Comparison of ENCODE assay signal across 7 cellular contexts in the genomic region with DNA sequence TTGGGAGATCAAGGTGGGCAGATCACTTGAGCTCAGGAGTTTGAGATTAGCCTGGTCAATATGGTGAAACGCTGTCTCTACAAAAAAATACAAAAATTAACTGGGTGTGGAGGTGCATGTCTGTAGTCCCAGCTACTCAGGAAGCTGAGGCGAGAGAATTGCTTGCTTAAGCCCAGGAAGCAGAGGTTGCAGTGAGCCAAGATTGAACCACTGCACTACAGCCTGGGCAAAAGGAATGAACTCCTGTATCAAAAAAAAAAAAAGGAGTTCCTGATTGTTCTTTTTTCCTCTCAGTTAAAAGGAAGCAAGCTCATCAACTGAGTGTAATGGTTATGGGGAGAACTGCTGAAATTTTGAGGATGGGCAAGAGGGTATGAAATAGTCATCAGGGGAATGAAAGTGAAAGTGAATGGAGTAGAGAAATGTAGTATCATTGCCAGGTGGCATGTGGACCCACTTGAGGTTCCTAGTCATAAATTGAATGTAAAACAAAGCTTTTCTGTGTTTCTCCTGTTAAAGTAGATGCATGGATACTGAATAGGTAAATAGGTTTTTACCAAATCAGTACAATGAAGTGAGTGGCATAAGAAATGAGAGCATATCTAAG. TPM values are rescaled to one million over a fixed set of nuclear protein-coding genes. Genes with fewer than 3 reads are reported as not detected.
DNase-seq lines count a peak whose midpoint lies in the region; ATAC-seq and TF ChIP-seq lines count a peak whose summit lies in the region.

No MANE protein-coding gene starts in this region.

- H3K9me3 ChIP-seq in GM23248 (ENCODE audit: low read depth) (no peaks in the 10 kb centered on the region), mesenchymal stem cell (ENCODE audit: control insufficient read depth, low read length) (no peaks in the 10 kb centered on the region), HAP-1 (no peaks in the 10 kb centered on the region), esophagus squamous epithelium (no peaks in the 10 kb centered on the region)

- H3K79me2 ChIP-seq in GM23248 (ENCODE audit: insufficient read depth) = peaks cover 13% of the 10 kb centered on the region

- H4K91ac ChIP-seq in mesenchymal stem cell (ENCODE audit: low read length) = no peak overlapping the region

- H4K8ac ChIP-seq in mesenchymal stem cell (ENCODE audit: low read length) = no peak overlapping the region

- no peaks in the 10 kb centered on the region for H4K20me1 ChIP-seq in GM23248 (ENCODE audit: insufficient read depth)

- no peak for TF ChIP-seq POLR2A in esophagus squamous epithelium (IDR thresholded peaks at IDR 0.05)

- no peak overlapping the region for H2BK5ac ChIP-seq in mesenchymal stem cell (ENCODE audit: low read depth, low read length, poor library complexity, severe bottlenecking)

- 52 to 63% methylated on average over 2 of the region's 2 CpGs for WGBS in GM23248 (ENCODE audit: low coverage in 1 of 2, low lambda C conversion rate in 2 of 2, missing lambda C conversion rate in 2 of 2), 2 experiments
- 96% methylated on average over 2 of the region's 2 CpGs for WGBS in mesenchymal stem cell
- WGBS in esophagus squamous epithelium, 2 donors = 58 to 67% methylated on average over 2 of the region's 2 CpGs

- intact Hi-C loops in esophagus squamous epithelium (cut with DNase I) = no loop called here

- H3K4me1 ChIP-seq in GM23248 (ENCODE audit: insufficient read depth) (no peaks in the 10 kb centered on the region), mesenchymal stem cell (ENCODE audit: control insufficient read depth, insufficient read depth, low read depth, low read length) (no peaks in the 10 kb centered on the region), HAP-1 (no peaks in the 10 kb centered on the region), esophagus squamous epithelium (peaks cover 4 to 13% (median 6%) of the 10 kb centered on the region in 3 donors)

- in situ Hi-C loops in GM23248 (cut with MboI) (no loop called here), HAP-1 (cut with MboI; ENCODE audit: low sequenced_read_pairs) (no loop called here)

- H2BK12ac ChIP-seq in mesenchymal stem cell (ENCODE audit: low read length in 2 of 2) = no peak overlapping the region

- H3K27ac ChIP-seq in GM23248 = 0 out of 2 replicates have a peak overlapping the region, but pooled peaks have one; percentile 7
- H3K27ac ChIP-seq in mesenchymal stem cell (ENCODE audit: low read length, poor library complexity, severe bottlenecking) = no peak overlapping the region
- no peak overlapping the region for H3K27ac ChIP-seq in esophagus squamous epithelium

- no peaks in the 10 kb centered on the region for H3K9me2 ChIP-seq in GM23248 (ENCODE audit: insufficient read depth)

- no peak overlapping the region for H2BK120ac ChIP-seq in mesenchymal stem cell (ENCODE audit: low read depth, low read length)

- no peak overlapping the region for H2AFZ ChIP-seq in GM23248
- H2AFZ ChIP-seq in mesenchymal stem cell (ENCODE audit: low read depth, low read length) = no peak overlapping the region

- H3K18ac ChIP-seq in mesenchymal stem cell (ENCODE audit: low read depth in 1 of 2, low read length in 2 of 2) = no peak overlapping the region

- peaks cover 24% of the 10 kb centered on the region for H3F3A ChIP-seq in GM23248 (ENCODE audit: insufficient read depth)

- TF ChIP-seq CTCF in esophagus squamous epithelium (IDR thresholded peaks at IDR 0.05) = no peak

- peaks cover 10% of the 10 kb centered on the region for H3K79me1 ChIP-seq in mesenchymal stem cell (replicated peaks; ENCODE audit: low read length, poor library complexity, severe bottlenecking)

- H3K4ac ChIP-seq in mesenchymal stem cell (ENCODE audit: low read depth in 1 of 2, low read length in 2 of 2) = no peak overlapping the region

- peak; percentile 24 for DNase-seq in GM23248
- DNase-seq in NCI-H2029 treated with DMSO at 0.1 percent for 48 hours (lab: John Stamatoyannopoulos, UW) = peak; percentile 67
- DNase-seq in mesenchymal stem cell = peak; percentile 26
- no peak for DNase-seq in HAP-1 (ENCODE audit: low spot score in 2 of 2)
- DNase-seq in inferior parietal cortex (ENCODE audit: extremely low spot score) = no peak
- no peak for DNase-seq in esophagus squamous epithelium (lab: John Stamatoyannopoulos, UW)

- H3K9ac ChIP-seq in GM23248 = no peak overlapping the region
- peak overlapping the region; percentile 25 for H3K9ac ChIP-seq in mesenchymal stem cell (ENCODE audit: low read length)

- no peaks in the 10 kb centered on the region for H3K27me3 ChIP-seq in GM23248 (replicated peaks; ENCODE audit: insufficient read depth)
- H3K27me3 ChIP-seq in mesenchymal stem cell (ENCODE audit: control insufficient read depth in 1 of 2, insufficient read depth in 1 of 2, low read length in 2 of 2) = no peaks in the 10 kb centered on the region
- no peaks in the 10 kb centered on the region for H3K27me3 ChIP-seq in HAP-1 (ENCODE audit: low read depth)
- H3K27me3 ChIP-seq in esophagus squamous epithelium = no peaks in the 10 kb centered on the region

- H3K4me3 ChIP-seq in GM23248 = no peak overlapping the region
- H3K4me3 ChIP-seq in mesenchymal stem cell (ENCODE audit: insufficient read depth in 1 of 2, low read depth in 1 of 2, low read length in 2 of 2) = peak overlapping the region in 1 of 2 experiments; percentile 15
- no peak overlapping the region for H3K4me3 ChIP-seq in HAP-1
- no peak overlapping the region for H3K4me3 ChIP-seq in esophagus squamous epithelium

- H3K36me3 ChIP-seq in GM23248 (ENCODE audit: low read depth) = peaks cover 83% of the 10 kb centered on the region
- H3K36me3 ChIP-seq in mesenchymal stem cell (ENCODE audit: control insufficient read depth in 1 of 2, insufficient read depth in 2 of 2, low read depth in 1 of 2, low read length in 2 of 2) = peaks cover 25 to 99% of the 10 kb centered on the region in 2 experiments
- peaks cover 26% of the 10 kb centered on the region for H3K36me3 ChIP-seq in HAP-1 (replicated peaks)
- H3K36me3 ChIP-seq in esophagus squamous epithelium = peaks cover 0 to 98% (median 30%) of the 10 kb centered on the region in 3 donors

- no peak overlapping the region for H2BK15ac ChIP-seq in mesenchymal stem cell (ENCODE audit: low read depth, poor library complexity, severe bottlenecking)

- H3K4me2 ChIP-seq in GM23248 (ENCODE audit: unreplicated experiment) (no peak overlapping the region), mesenchymal stem cell (ENCODE audit: low read length, poor library complexity, severe bottlenecking) (no peak overlapping the region)

- peak; percentile 64 for ATAC-seq in GM18867 (IDR thresholded peaks at IDR 0.05; ENCODE audit: unreplicated experiment)

- H2AK5ac ChIP-seq in mesenchymal stem cell (ENCODE audit: low read length, severe bottlenecking) = no peak overlapping the region

- no peak overlapping the region for H3K23ac ChIP-seq in mesenchymal stem cell (ENCODE audit: low read length in 2 of 2)

- no peak overlapping the region for H3K14ac ChIP-seq in mesenchymal stem cell (ENCODE audit: low read length in 2 of 2)

RNA-seq across cellular contexts. Expression of a gene that starts 35.6 kb away (rescaled TPM):
- 36.0 and 47.6 TPM in 2 replicates for total RNA-seq in GM23248 (2014; rRNA removed; shearing (Covaris generic))
- 126 and 131 TPM in 2 replicates for polyA plus RNA-seq in GM23248 (2016; fragmentation: Nextera tagmentation; extraction: Ambion mirVana)
- polyA plus RNA-seq in mesenchymal stem cell (2013, experiment 1 of 2) = 53.5 TPM
- polyA plus RNA-seq in mesenchymal stem cell (2013, experiment 2 of 2) = 57.0 TPM
- total RNA-seq in esophagus squamous epithelium = 10 to 100 TPM; 46.6 to 53.4 (median 47.2) TPM

Comparison
In these comparisons a context has a peak if more than half of its experiments do, and no peak if none do; other contexts are left out.
1. DNase-seq: peak in GM23248 (single experiment), NCI-H2029 treated with DMSO at 0.1 percent for 48 hours (single experiment) and mesenchymal stem cell (single experiment); none in HAP-1 (0 of 2), inferior parietal cortex (single experiment) and esophagus squamous epithelium (single experiment).